In genomic region chr12:48859607-48860006, GRCh38 we compare ENCODE assay signal across 11 cellular contexts. TPM values are rescaled to one million over a fixed set of nuclear protein-coding genes. Genes with fewer than 3 reads are reported as not detected.
"Had no signal": no experiment of that assay in that cellular context is flagged by ENCODE, and none has a peak within 500 bp of the region (broad histone marks: within the 10 kb centered on the region; RNA-seq: fewer than 3 reads in every experiment).

No MANE protein-coding gene starts in this region.

- H3K9ac ChIP-seq: GM23248 had no signal

- H3K4me2 ChIP-seq: GM23338 had no signal

- H2AFZ ChIP-seq: GM23248, GM23338 had no signal

- DNase-seq: GM23248, GOT3, H7, H9, HCEC 1CT, HFFc6 had no signal

- FAIRE-seq: H1, H54 had no signal

- H3K36me3 ChIP-seq: HAP-1 had no signal

- H3K27ac ChIP-seq: GM23248 had no signal

- ATAC-seq: GM23338, HCT116 had no signal

- H3K9me3 ChIP-seq: HAP-1 had no signal

- H3K4me3 ChIP-seq: GM23248, GM23338, HAP-1 had no signal

RNA-seq across cellular contexts. Expression of gene RND1, which starts 6.1 kb away (rescaled TPM):
- polyA plus RNA-seq: GM23248 had no signal
